Comparison of ENCODE assay signal across 36 cellular contexts in the genomic region with DNA sequence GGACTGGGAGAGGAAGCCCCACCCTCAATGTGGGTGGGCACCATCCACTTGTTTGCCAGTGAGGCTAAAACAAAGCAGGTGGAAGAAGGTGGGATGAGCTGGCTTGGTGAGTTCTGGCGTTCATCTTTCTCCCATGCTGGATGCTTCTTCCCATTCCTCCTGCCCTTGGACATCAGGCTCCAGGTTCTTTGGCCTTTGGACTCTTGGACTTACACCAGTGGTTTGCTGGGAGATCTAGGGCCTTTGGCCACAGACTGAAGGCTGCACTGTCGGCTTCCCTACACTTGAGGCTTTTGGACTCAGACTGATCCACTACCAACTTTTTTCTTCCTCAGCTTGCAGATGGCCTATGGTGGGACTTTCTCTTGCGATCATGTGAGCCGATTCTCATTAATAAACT.
"Had no signal": no experiment of that assay in that cellular context is flagged by ENCODE, and none has a peak within 500 bp of the region (broad histone marks: within the 10 kb centered on the region; RNA-seq: fewer than 3 reads in every experiment).

No MANE protein-coding gene starts in this region.

- H3K9me3 Mint-ChIP-seq: activated B cell treated with CpG ODN at 0.5 μM for 24 hours; activated CD4-positive, alpha-beta memory T cell treated with anti-CD3 and anti-CD28 coated beads for 36 hours; activated CD4-positive, alpha-beta T cell treated with anti-CD3 and anti-CD28 coated beads, Interleukin-2, amount 10 ng/mL, durations not matched to agents 24 days and 14 days; activated CD8-positive, alpha-beta T cell treated with anti-CD3 and anti-CD28 coated beads for 36 hours; activated naive CD4-positive, alpha-beta T cell treated with anti-CD3 and anti-CD28 coated beads for 36 hours; activated naive CD4-positive, alpha-beta T cell treated with anti-CD3 and anti-CD28 coated beads, Interleukin-2, amount 50 U/mL, for 72 hours; activated naive CD8-positive, alpha-beta T cell treated with anti-CD3 and anti-CD28 coated beads for 36 hours; activated T-cell treated with anti-CD3 and anti-CD28 coated beads, Interleukin-2, amount 50 U/mL, for 4 hours; activated T-cell treated with anti-CD3 and anti-CD28 coated beads, Interleukin-2, amount 50 U/mL, for 72 hours; activated T-helper 1 cell treated with anti-CD3 and anti-CD28 coated beads, Interleukin-12 subunit alpha, Interleukin-12 subunit beta, Interleukin-2, Interleukin-4 antibody, amounts not matched to agents 30 ng/mL and 10 ng/mL and 1 ng/mL, durations not matched to agents 14 hours and 24 hours and 36 hours; activated T-helper 17 cell treated with anti-CD3 and anti-CD28 coated beads, Interleukin-2, amount 50 U/mL, for 72 hours; central memory CD8-positive, alpha-beta T cell; T-cell; T-helper 2 cell treated with Interferon-gamma antibody and Interleukin-4, amounts not matched to agents 5 μg/mL and 100 μg/mL, for 36 hours had no signal

- H3K27ac ChIP-seq: adrenal gland, body of pancreas, brain microvascular endothelial cell, breast epithelium, VCaP had no signal

- H3K4me1 Mint-ChIP-seq: activated B cell treated with CpG ODN at 0.5 μM for 24 hours; activated CD4-positive, alpha-beta T cell treated with anti-CD3 and anti-CD28 coated beads, Interleukin-2, amount 10 ng/mL, durations not matched to agents 24 days and 14 days; activated naive CD8-positive, alpha-beta T cell treated with anti-CD3 and anti-CD28 coated beads for 36 hours; activated T-helper 17 cell treated with anti-CD3 and anti-CD28 coated beads, Interleukin-2, amount 50 U/mL, for 72 hours; central memory CD8-positive, alpha-beta T cell; T-cell had no signal

- H3K27ac Mint-ChIP-seq: activated B cell treated with CpG ODN at 0.5 μM for 24 hours; activated CD4-positive, alpha-beta memory T cell treated with anti-CD3 and anti-CD28 coated beads for 36 hours; activated CD4-positive, alpha-beta T cell treated with anti-CD3 and anti-CD28 coated beads, Interleukin-2, amount 10 ng/mL, durations not matched to agents 24 days and 14 days; activated CD8-positive, alpha-beta T cell treated with anti-CD3 and anti-CD28 coated beads for 36 hours; activated naive CD4-positive, alpha-beta T cell treated with anti-CD3 and anti-CD28 coated beads for 36 hours; activated naive CD4-positive, alpha-beta T cell treated with anti-CD3 and anti-CD28 coated beads, Interleukin-2, amount 50 U/mL, for 72 hours; activated naive CD8-positive, alpha-beta T cell treated with anti-CD3 and anti-CD28 coated beads for 36 hours; activated T-cell treated with anti-CD3 and anti-CD28 coated beads, Interleukin-2, amount 50 U/mL, for 72 hours; activated T-helper 1 cell treated with anti-CD3 and anti-CD28 coated beads, Interleukin-12 subunit alpha, Interleukin-12 subunit beta, Interleukin-2, Interleukin-4 antibody, amounts not matched to agents 30 ng/mL and 10 ng/mL and 1 ng/mL, durations not matched to agents 14 hours and 24 hours and 36 hours; activated T-helper 17 cell treated with anti-CD3 and anti-CD28 coated beads, Interleukin-2, amount 50 U/mL, for 72 hours; T-cell; T-helper 2 cell treated with Interferon-gamma antibody and Interleukin-4, amounts not matched to agents 5 μg/mL and 100 μg/mL, for 36 hours had no signal

- H3K27me3 Mint-ChIP-seq: activated B cell treated with CpG ODN at 0.5 μM for 24 hours; activated CD4-positive, alpha-beta memory T cell treated with anti-CD3 and anti-CD28 coated beads for 36 hours; activated CD8-positive, alpha-beta T cell treated with anti-CD3 and anti-CD28 coated beads for 36 hours; activated naive CD8-positive, alpha-beta T cell treated with anti-CD3 and anti-CD28 coated beads for 36 hours; central memory CD8-positive, alpha-beta T cell had no signal

- H3K36me3 ChIP-seq: adrenal gland, brain microvascular endothelial cell, breast epithelium had no signal

- H3K36me3 Mint-ChIP-seq: activated CD4-positive, alpha-beta memory T cell treated with anti-CD3 and anti-CD28 coated beads for 36 hours; activated naive CD4-positive, alpha-beta T cell treated with anti-CD3 and anti-CD28 coated beads, Interleukin-2, amount 50 U/mL, for 72 hours; activated naive CD8-positive, alpha-beta T cell treated with anti-CD3 and anti-CD28 coated beads for 36 hours had no signal

- ATAC-seq: activated CD8-positive, alpha-beta T cell treated with anti-CD3 and anti-CD28 coated beads for 36 hours; activated naive CD4-positive, alpha-beta T cell treated with anti-CD3 and anti-CD28 coated beads, Interleukin-2, amount 50 U/mL, for 72 hours; activated T-cell treated with anti-CD3 and anti-CD28 coated beads, Interleukin-2, amount 50 U/mL, for 4 hours; activated T-cell treated with anti-CD3 and anti-CD28 coated beads, Interleukin-2, amount 50 U/mL, for 72 hours; activated T-helper 17 cell treated with anti-CD3 and anti-CD28 coated beads, Interleukin-2, amount 50 U/mL, for 72 hours; body of pancreas; T-cell had no signal

- H3K27me3 ChIP-seq: adrenal gland, body of pancreas, brain microvascular endothelial cell, breast epithelium had no signal

- H3K4me3 ChIP-seq: adrenal gland, body of pancreas, breast epithelium had no signal

- H3K4me3 Mint-ChIP-seq: activated B cell treated with CpG ODN at 0.5 μM for 24 hours; activated CD4-positive, alpha-beta memory T cell treated with anti-CD3 and anti-CD28 coated beads for 36 hours; activated CD4-positive, alpha-beta T cell treated with anti-CD3 and anti-CD28 coated beads, Interleukin-2, amount 10 ng/mL, durations not matched to agents 24 days and 14 days; activated CD8-positive, alpha-beta T cell treated with anti-CD3 and anti-CD28 coated beads for 36 hours; activated naive CD4-positive, alpha-beta T cell treated with anti-CD3 and anti-CD28 coated beads for 36 hours; activated naive CD8-positive, alpha-beta T cell treated with anti-CD3 and anti-CD28 coated beads for 36 hours; activated T-cell treated with anti-CD3 and anti-CD28 coated beads, Interleukin-2, amount 50 U/mL, for 4 hours; activated T-cell treated with anti-CD3 and anti-CD28 coated beads, Interleukin-2, amount 50 U/mL, for 72 hours; activated T-helper 1 cell treated with anti-CD3 and anti-CD28 coated beads, Interleukin-12 subunit alpha, Interleukin-12 subunit beta, Interleukin-2, Interleukin-4 antibody, amounts not matched to agents 30 ng/mL and 10 ng/mL and 1 ng/mL, durations not matched to agents 14 hours and 24 hours and 36 hours; activated T-helper 17 cell treated with anti-CD3 and anti-CD28 coated beads, Interleukin-2, amount 50 U/mL, for 72 hours; central memory CD8-positive, alpha-beta T cell; T-cell; T-helper 2 cell treated with Interferon-gamma antibody and Interleukin-4, amounts not matched to agents 5 μg/mL and 100 μg/mL, for 36 hours had no signal

- H3K9me3 ChIP-seq: adrenal gland, body of pancreas, breast epithelium had no signal

- H3K4me1 ChIP-seq: adrenal gland, body of pancreas, breast epithelium had no signal

- DNase-seq: activated B cell treated with CpG ODN at 0.5 μM for 24 hours; activated CD4-positive, alpha-beta memory T cell treated with anti-CD3 and anti-CD28 coated beads for 36 hours; activated CD4-positive, alpha-beta T cell treated with anti-CD3 and anti-CD28 coated beads for 4 hours; activated CD4-positive, alpha-beta T cell treated with anti-CD3 and anti-CD28 coated beads, Interleukin-2, amount 10 ng/mL, durations not matched to agents 24 days and 14 days; activated CD4-positive, alpha-beta T cell treated with anti-CD3 and anti-CD28 coated beads, Interleukin-2, amount 50 U/mL, for 1 hour; activated CD4-positive, alpha-beta T cell treated with anti-CD3 and anti-CD28 coated beads, Interleukin-2, amount 50 U/mL, for 4 hours; activated CD4-positive, CD25-positive, alpha-beta regulatory T cell treated with anti-CD3 and anti-CD28 coated beads, Interleukin-2, amount 50 U/mL, for 72 hours; activated CD8-positive, alpha-beta memory T cell treated with anti-CD3 and anti-CD28 coated beads, Interleukin-2, amount 50 U/mL, for 4 hours; activated CD8-positive, alpha-beta T cell treated with anti-CD3 and anti-CD28 coated beads for 36 hours; activated effector memory CD4-positive, alpha-beta T cell treated with anti-CD3 and anti-CD28 coated beads, Interleukin-2, amount 50 U/mL, for 16 hours; activated gamma-delta T cell treated with Interleukin-2 at 50 U/mL for 16 hours; activated naive CD4-positive, alpha-beta T cell; activated naive CD4-positive, alpha-beta T cell treated with anti-CD3 and anti-CD28 coated beads for 36 hours; activated naive CD4-positive, alpha-beta T cell treated with anti-CD3 and anti-CD28 coated beads, Interleukin-2, amount 50 U/mL, for 16 hours; activated naive CD8-positive, alpha-beta T cell treated with anti-CD3 and anti-CD28 coated beads for 36 hours; activated T-cell treated with anti-CD3 and anti-CD28 coated beads for 4 hours; activated T-cell treated with anti-CD3 and anti-CD28 coated beads, Interleukin-2, amount 50 U/mL, for 1 hour; activated T-cell treated with anti-CD3 and anti-CD28 coated beads, Interleukin-2, amount 50 U/mL, for 4 hours; activated T-cell treated with anti-CD3 and anti-CD28 coated beads, Interleukin-2, amount 50 U/mL, for 72 hours; adrenal gland; amniotic stem cell; aorta; body of pancreas; brain microvascular endothelial cell; caudate nucleus; cerebellar nuclear complex; T-cell; T-helper 2 cell; T-helper 9 cell had no signal
